ENCODE assay signal across 17 cellular contexts in genomic region chr3:65262554-65262953, GRCh38.
DNase-seq lines count a peak whose midpoint lies in the region; ATAC-seq, FAIRE-seq and TF ChIP-seq lines count a peak whose summit lies in the region.
"Had no signal": no experiment of that assay in that cellular context is flagged by ENCODE, and none has a peak within 500 bp of the region (broad histone marks: within the 10 kb centered on the region; RNA-seq: fewer than 3 reads in every experiment).

No MANE protein-coding gene starts in this region.

- no peak overlapping the region for H3K4me2 ChIP-seq in astrocyte (ENCODE audit: low read length)
- H3K4me2 ChIP-seq: BLaER1 had no signal

- intact Hi-C loops in heart left ventricle (cut with DNase I), result no loop called here
- intact Hi-C loops in left cardiac atrium (cut with DNase I), result no loop called here
- intact Hi-C loops in mucosa of descending colon (cut with DNase I, micrococcal nuclease), result no loop called here

- no peak overlapping the region for H2AFZ ChIP-seq in astrocyte (ENCODE audit: low read depth, low read length)

- no peaks in the 10 kb centered on the region for H3K36me3 Mint-ChIP-seq in astrocyte (ENCODE audit: low read depth, unreplicated experiment)
- H3K36me3 Mint-ChIP-seq: CD8-positive, alpha-beta memory T cell had no signal

- peaks cover 0 to 6% (median 0%) of the 10 kb centered on the region in 12 donors for H3K4me1 ChIP-seq in heart left ventricle
- no peaks in the 10 kb centered on the region for H3K4me1 ChIP-seq in astrocyte (ENCODE audit: insufficient read depth, low read length)
- no peaks in the 10 kb centered on the region for H3K4me1 ChIP-seq in mucosa of descending colon (ENCODE audit: low read depth)
- H3K4me1 ChIP-seq: BLaER1, Caco-2, HAP-1 had no signal

- peaks cover 11% of the 10 kb centered on the region for H3K4me1 Mint-ChIP-seq in astrocyte (ENCODE audit: low read depth, unreplicated experiment)
- H3K4me1 Mint-ChIP-seq: CD8-positive, alpha-beta memory T cell had no signal

- H3K9me3 ChIP-seq in heart left ventricle (peaks cover 0 to 13% (median 2%) of the 10 kb centered on the region in 12 donors), astrocyte (ENCODE audit: insufficient read depth, low read depth, low read length) (no peaks in the 10 kb centered on the region), mucosa of descending colon (no peaks in the 10 kb centered on the region)
- H3K9me3 ChIP-seq: HAP-1 had no signal

- no peak overlapping the region for H3K27ac Mint-ChIP-seq in astrocyte (ENCODE audit: unreplicated experiment)
- H3K27ac Mint-ChIP-seq: CD8-positive, alpha-beta memory T cell had no signal

- peak in 1 of 5 donors; percentile 20 for DNase-seq in heart left ventricle
- DNase-seq in left cardiac atrium, result no peak
- peak; percentile 50 for DNase-seq in astrocyte (ENCODE audit: low read depth)
- peak; percentile 76 for DNase-seq in myocyte (ENCODE audit: low read depth)
- DNase-seq in hippocampal formation (lab: John Stamatoyannopoulos, UW), result no peak
- DNase-seq in NCI-H2171 (lab: John Stamatoyannopoulos, UW), result no peak
- no peak for DNase-seq in mucosa of descending colon
- DNase-seq: AML-193; Caco-2; CD8-positive, alpha-beta memory T cell; DND-41; GDM1 had no signal

- H3K27ac ChIP-seq in heart left ventricle (no peak overlapping the region), astrocyte (ENCODE audit: low read depth, low read length) (no peak overlapping the region)
- H3K27ac ChIP-seq: 22Rv1, BLaER1 had no signal

- H3K4me3 Mint-ChIP-seq in astrocyte (ENCODE audit: unreplicated experiment), result no peak overlapping the region
- H3K4me3 Mint-ChIP-seq: CD8-positive, alpha-beta memory T cell had no signal

- H3K27me3 Mint-ChIP-seq in astrocyte (ENCODE audit: low read depth, unreplicated experiment), result no peaks in the 10 kb centered on the region
- H3K27me3 Mint-ChIP-seq: CD8-positive, alpha-beta memory T cell had no signal

- WGBS in heart left ventricle, 4 donors, result 51 to 66% (median 57%) methylated on average over 5 of the region's 5 CpGs

- H3K4me3 ChIP-seq in heart left ventricle, result no peak overlapping the region
- H3K4me3 ChIP-seq in astrocyte (ENCODE audit: insufficient read depth, low read depth, low read length), result no peak overlapping the region
- no peak overlapping the region for H3K4me3 ChIP-seq in mucosa of descending colon
- H3K4me3 ChIP-seq: BLaER1, HAP-1 had no signal

- FAIRE-seq in astrocyte (lab: Jason Lieb, UNC), result no peak
- FAIRE-seq: GM12892, H1 had no signal

- ATAC-seq in heart left ventricle (peak in 3 of 4 donors; percentile 31 to 67 (median 47)), left cardiac atrium (no peak), mucosa of descending colon (no peak)

- no peak overlapping the region for H3K9ac ChIP-seq in astrocyte (ENCODE audit: low read length)
- H3K9ac ChIP-seq: BLaER1 had no signal

- no peaks in the 10 kb centered on the region for H3K27me3 ChIP-seq in heart left ventricle
- H3K27me3 ChIP-seq in astrocyte (ENCODE audit: insufficient read depth, low read length), result no peaks in the 10 kb centered on the region
- H3K27me3 ChIP-seq: BLaER1 had no signal

- peaks cover 3% of the 10 kb centered on the region for H3K9me3 Mint-ChIP-seq in astrocyte (ENCODE audit: unreplicated experiment)

- TF ChIP-seq CTCF in heart left ventricle (IDR thresholded peaks at IDR 0.05) (no peak), astrocyte (IDR thresholded peaks at IDR 0.05; ENCODE audit: insufficient read depth, low read depth, low read length) (no peak), mucosa of descending colon (IDR thresholded peaks at IDR 0.05) (no peak)

- no peaks in the 10 kb centered on the region for H3K36me3 ChIP-seq in heart left ventricle
- no peaks in the 10 kb centered on the region for H3K36me3 ChIP-seq in astrocyte (ENCODE audit: insufficient read depth, low read length)
- no peaks in the 10 kb centered on the region for H3K36me3 ChIP-seq in mucosa of descending colon (ENCODE audit: low read depth)
- H3K36me3 ChIP-seq: BLaER1, HAP-1 had no signal

- H3K79me2 ChIP-seq in astrocyte (ENCODE audit: insufficient read depth, low read length), result no peaks in the 10 kb centered on the region

- H4K20me1 ChIP-seq in astrocyte (ENCODE audit: insufficient read depth, low read length), result no peaks in the 10 kb centered on the region
- H4K20me1 ChIP-seq: BLaER1 had no signal

- TF ChIP-seq POLR2A in heart left ventricle (IDR thresholded peaks at IDR 0.05), result no peak

Comparison
In these comparisons a context has a peak if more than half of its experiments do, and no peak if none do; other contexts are left out.
1. ATAC-seq: peak in heart left ventricle (3 of 4); none in left cardiac atrium (0 of 2) and mucosa of descending colon (single experiment).
2. DNase-seq: peak in astrocyte (single experiment) and myocyte (single experiment); none in left cardiac atrium (single experiment), hippocampal formation (0 of 2), NCI-H2171 (single experiment) and mucosa of descending colon (0 of 3).